27 cellular contexts compared by ENCODE assay signal in genomic region chr2:45006942-45007287, GRCh38. TPM values are rescaled to one million over a fixed set of nuclear protein-coding genes. Genes with fewer than 3 reads are reported as not detected.
DNase-seq lines count a peak whose midpoint lies in the region; ATAC-seq and TF ChIP-seq lines count a peak whose summit lies in the region.
"Had no signal": no experiment of that assay in that cellular context is flagged by ENCODE, and none has a peak within 500 bp of the region (broad histone marks: within the 10 kb centered on the region; RNA-seq: fewer than 3 reads in every experiment).

No MANE protein-coding gene starts in this region.

- POLR2A ChIA-PET in SK-N-SH (lab: Yijun Ruan, JAX): no interaction called here
- POLR2A ChIA-PET in naive thymus-derived CD8-positive, alpha-beta T cell (lab: Charles Lee): no interaction called here

- H3K9me3 Mint-ChIP-seq in central memory CD8-positive, alpha-beta T cell: no peaks in the 10 kb centered on the region
- peaks cover 0 to 2% (median 0%) of the 10 kb centered on the region in 9 donors for H3K9me3 Mint-ChIP-seq in naive thymus-derived CD8-positive, alpha-beta T cell
- peaks cover 18% of the 10 kb centered on the region for H3K9me3 Mint-ChIP-seq in glutamatergic neuron (ENCODE audit: unreplicated experiment)
- H3K9me3 Mint-ChIP-seq: activated CD4-positive, alpha-beta memory T cell treated with anti-CD3 and anti-CD28 coated beads, Interleukin-2, amount 10 ng/mL, durations not matched to agents 7 days and 5 days; activated naive CD4-positive, alpha-beta T cell treated with anti-CD3 and anti-CD28 coated beads, Interleukin-2, amount 50 U/mL, for 72 hours; IgD-negative memory B cell; T-helper 1 cell treated with Interleukin-12 subunit alpha and Interleukin-12 subunit beta and Interleukin-4 antibody, amounts not matched to agents 30 μg/mL and 1 μg/mL, for 36 hours had no signal

- H3K9ac ChIP-seq in SK-N-SH (no peak overlapping the region), skeletal muscle satellite cell (ENCODE audit: low read depth, low read length) (peak overlapping the region; percentile 96)

- no peaks in the 10 kb centered on the region for H3K9me2 ChIP-seq in SK-N-SH

- TF ChIP-seq CTCF in SK-N-SH (IDR thresholded peaks at IDR 0.05): no peak
- TF ChIP-seq CTCF in glutamatergic neuron (IDR thresholded peaks at IDR 0.05; ENCODE audit: partially characterized antibody, unreplicated experiment): no peak

- H3K27me3 ChIP-seq in SK-N-SH (ENCODE audit: insufficient read depth): no peaks in the 10 kb centered on the region
- H3K27me3 ChIP-seq in skeletal muscle satellite cell (ENCODE audit: control insufficient read depth, insufficient read depth, low read length): no peaks in the 10 kb centered on the region

- no peaks in the 10 kb centered on the region for H3K79me2 ChIP-seq in SK-N-SH (ENCODE audit: insufficient read depth)

- DNase-seq in SK-N-SH (no peak), NCI-H1930 (lab: John Stamatoyannopoulos, UW) (no peak), glutamatergic neuron (no peak)
- no peak for DNase-seq in central memory CD8-positive, alpha-beta T cell (ENCODE audit: low spot score in 2 of 2)
- DNase-seq in naive thymus-derived CD8-positive, alpha-beta T cell: no peak
- DNase-seq: 8988T; activated CD4-positive, alpha-beta memory T cell treated with anti-CD3 and anti-CD28 coated beads, Interleukin-2, amount 10 ng/mL, durations not matched to agents 7 days and 5 days; activated CD8-positive, alpha-beta memory T cell treated with anti-CD3 and anti-CD28 coated beads, Interleukin-2, amount 50 U/mL, for 48 hours; anterior cingulate cortex; kidney glomerular epithelial cell; mucosa of descending colon; NCI-H1092 treated with DMSO at 0.1 percent for 48 hours; NCI-H2029; NCI-H2227 treated with DMSO at 0.1 percent for 48 hours; NCI-H69; nucleus accumbens; stimulated activated CD4-positive, alpha-beta T cell treated with anti-CD3 and anti-CD28 coated beads, Interleukin-2, amount 100 ng/mL, for 24 hours; stomach; tibial artery had no signal

- no peaks in the 10 kb centered on the region for H3K36me3 Mint-ChIP-seq in central memory CD8-positive, alpha-beta T cell (ENCODE audit: insufficient read depth)
- no peaks in the 10 kb centered on the region for H3K36me3 Mint-ChIP-seq in naive thymus-derived CD8-positive, alpha-beta T cell
- H3K36me3 Mint-ChIP-seq in glutamatergic neuron (ENCODE audit: unreplicated experiment): peaks cover 4% of the 10 kb centered on the region

- H3K4me1 ChIP-seq in SK-N-SH (ENCODE audit: control insufficient read depth in 1 of 2, insufficient read depth in 2 of 2, low read depth in 1 of 2, low read length in 1 of 2) (peaks cover 0 to 12% of the 10 kb centered on the region in 2 experiments; a peak in 1 of 4 replicates), skeletal muscle satellite cell (ENCODE audit: control insufficient read depth, insufficient read depth, low read length) (peaks cover 25% of the 10 kb centered on the region)

- no peaks in the 10 kb centered on the region for H3F3A ChIP-seq in SK-N-SH (replicated peaks; ENCODE audit: insufficient read depth)

- H3K9me3 ChIP-seq in SK-N-SH (no peaks in the 10 kb centered on the region), skeletal muscle satellite cell (replicated peaks; ENCODE audit: low read length) (no peaks in the 10 kb centered on the region)
- H3K9me3 ChIP-seq: mucosa of descending colon, stomach, tibial artery had no signal

- H3K4me2 ChIP-seq in SK-N-SH (peak overlapping the region; percentile 45; the same call in 1 of the 2 replicates), skeletal muscle satellite cell (ENCODE audit: low read length) (peak overlapping the region; percentile 97)

- peaks cover 17% of the 10 kb centered on the region for H3K4me1 Mint-ChIP-seq in central memory CD8-positive, alpha-beta T cell
- peaks cover 18 to 62% (median 47%) of the 10 kb centered on the region in 4 donors for H3K4me1 Mint-ChIP-seq in naive thymus-derived CD8-positive, alpha-beta T cell
- H3K4me1 Mint-ChIP-seq in glutamatergic neuron (ENCODE audit: low read depth, unreplicated experiment): peaks cover 2% of the 10 kb centered on the region

- no peak for TF ChIP-seq EP300 in SK-N-SH (IDR thresholded peaks at IDR 0.05; ENCODE audit: borderline replicate concordance in 1 of 2, low read depth in 1 of 2, low read length in 1 of 2)

- no peak for TF ChIP-seq RAD21 in SK-N-SH (IDR thresholded peaks at IDR 0.05; ENCODE audit: low read length)

- H3K4me3 ChIP-seq in SK-N-SH (ENCODE audit: low read depth in 2 of 2, low read length in 1 of 2) (no peak overlapping the region), skeletal muscle satellite cell (ENCODE audit: low read length) (peak overlapping the region; percentile 88)
- H3K4me3 ChIP-seq: lung, mucosa of descending colon, tibial artery had no signal

- H3K4me3 Mint-ChIP-seq in central memory CD8-positive, alpha-beta T cell: peak overlapping the region; percentile 6
- peak overlapping the region in 6 of 10 donors; percentile 7 to 59 (median 55) for H3K4me3 Mint-ChIP-seq in naive thymus-derived CD8-positive, alpha-beta T cell
- H3K4me3 Mint-ChIP-seq in glutamatergic neuron (ENCODE audit: unreplicated experiment): no peak overlapping the region
- H3K4me3 Mint-ChIP-seq: activated CD4-positive, alpha-beta memory T cell treated with anti-CD3 and anti-CD28 coated beads, Interleukin-2, amount 10 ng/mL, durations not matched to agents 7 days and 5 days; T-helper 1 cell treated with Interleukin-12 subunit alpha and Interleukin-12 subunit beta and Interleukin-4 antibody, amounts not matched to agents 30 μg/mL and 1 μg/mL, for 36 hours had no signal

- 81% methylated on average over 6 of the region's 7 CpGs for WGBS in SK-N-SH (ENCODE audit: low lambda C conversion rate)

- no peaks in the 10 kb centered on the region for H4K20me1 ChIP-seq in SK-N-SH (ENCODE audit: insufficient read depth)

- peaks cover 96% of the 10 kb centered on the region for H3K27me3 Mint-ChIP-seq in central memory CD8-positive, alpha-beta T cell
- peaks cover 35 to 96% (median 63%) of the 10 kb centered on the region in 5 donors for H3K27me3 Mint-ChIP-seq in naive thymus-derived CD8-positive, alpha-beta T cell
- peaks cover 45% of the 10 kb centered on the region for H3K27me3 Mint-ChIP-seq in glutamatergic neuron (ENCODE audit: unreplicated experiment)

- H2AFZ ChIP-seq in SK-N-SH (ENCODE audit: low read depth): no peak overlapping the region

- H3K27ac ChIP-seq in SK-N-SH (ENCODE audit: low read depth in 2 of 2, low read length in 1 of 2): no peak overlapping the region
- H3K27ac ChIP-seq: tibial artery had no signal

- H3K36me3 ChIP-seq in SK-N-SH (replicated peaks in 1 of 2; ENCODE audit: control insufficient read depth in 1 of 2, insufficient read depth in 2 of 2, low read length in 1 of 2): no peaks in the 10 kb centered on the region
- H3K36me3 ChIP-seq in skeletal muscle satellite cell (ENCODE audit: insufficient read depth, low read length): peaks cover 49% of the 10 kb centered on the region
- H3K36me3 ChIP-seq: tibial artery had no signal

- no peak overlapping the region for H3K27ac Mint-ChIP-seq in central memory CD8-positive, alpha-beta T cell (ENCODE audit: low read depth)
- H3K27ac Mint-ChIP-seq in naive thymus-derived CD8-positive, alpha-beta T cell: no peak overlapping the region
- H3K27ac Mint-ChIP-seq in glutamatergic neuron (ENCODE audit: unreplicated experiment): no peak overlapping the region
- H3K27ac Mint-ChIP-seq: activated CD4-positive, alpha-beta memory T cell treated with anti-CD3 and anti-CD28 coated beads, Interleukin-2, amount 10 ng/mL, durations not matched to agents 7 days and 5 days; activated naive CD4-positive, alpha-beta T cell treated with anti-CD3 and anti-CD28 coated beads, Interleukin-2, amount 50 U/mL, for 72 hours; IgD-negative memory B cell; T-helper 1 cell treated with Interleukin-12 subunit alpha and Interleukin-12 subunit beta and Interleukin-4 antibody, amounts not matched to agents 30 μg/mL and 1 μg/mL, for 36 hours had no signal

- ATAC-seq in SK-N-SH treated with all-trans-retinoic acid at 6 μM for 48 hours: no peak
- no peak for ATAC-seq in central memory CD8-positive, alpha-beta T cell (replicated peaks; ENCODE audit: extremely low read depth, poor library complexity, severe bottlenecking)
- ATAC-seq in naive thymus-derived CD8-positive, alpha-beta T cell: no peak
- no peak for ATAC-seq in GM19455 (IDR thresholded peaks at IDR 0.05; ENCODE audit: unreplicated experiment)
- ATAC-seq: activated naive CD4-positive, alpha-beta T cell treated with anti-CD3 and anti-CD28 coated beads, Interleukin-2, amount 50 U/mL, for 72 hours; mucosa of descending colon had no signal

- CTCF ChIA-PET in SK-N-SH (lab: Yijun Ruan, JAX): interaction anchor here (1.7 to 8.5 kb wide), 3 partner anchors 21 to 487 kb away, joined by 4 to 112 read pairs (median 23); no protein-coding TSS in a partner anchor

TF ChIP-seq in SK-N-SH, 30 proteins besides CTCF, POLR2A, EP300 and RAD21 (continues in another document):
- TF ChIP-seq MEF2A (IDR thresholded peaks at IDR 0.05; ENCODE audit: borderline replicate concordance, low read depth) (no peak), YY1 (IDR thresholded peaks at IDR 0.05; ENCODE audit: low read depth) (no peak), SMC3 (IDR thresholded peaks at IDR 0.05; ENCODE audit: low read depth, low read length) (no peak), CHD2 (IDR thresholded peaks at IDR 0.05; ENCODE audit: low read length, partially characterized antibody) (no peak)

TF ChIP-seq in SK-N-SH treated with all-trans-retinoic acid at 6 μM for 48 hours, 23 proteins besides CTCF, POLR2A, EP300 and RAD21 (continues in another document):
- TF ChIP-seq ZC3H10 (CRISPR knock-in tag; IDR thresholded peaks at IDR 0.05) (no peak), ZNF70 (CRISPR knock-in tag; IDR thresholded peaks at IDR 0.05) (no peak), TOX (CRISPR knock-in tag; IDR thresholded peaks at IDR 0.05; ENCODE audit: borderline replicate concordance) (no peak), TCF4 (CRISPR knock-in tag; IDR thresholded peaks at IDR 0.05; ENCODE audit: borderline replicate concordance) (no peak), OSR1 (CRISPR knock-in tag; IDR thresholded peaks at IDR 0.05) (no peak), BACH2 (CRISPR knock-in tag; IDR thresholded peaks at IDR 0.05; ENCODE audit: borderline replicate concordance) (no peak), ISL1 (CRISPR knock-in tag; IDR thresholded peaks at IDR 0.05) (no peak), CSDC2 (CRISPR knock-in tag; IDR thresholded peaks at IDR 0.05) (no peak), ARNTL (CRISPR knock-in tag; IDR thresholded peaks at IDR 0.05; ENCODE audit: borderline replicate concordance, low read depth) (no peak), ZFP30 (CRISPR knock-in tag; IDR thresholded peaks at IDR 0.05) (no peak), ESRRG (CRISPR knock-in tag; IDR thresholded peaks at IDR 0.05) (no peak), PPARA (CRISPR knock-in tag; IDR thresholded peaks at IDR 0.05; ENCODE audit: borderline replicate concordance) (no peak)

RNA-seq across cellular contexts. Expression of gene SIX2, which starts 2.3 kb away (rescaled TPM):
- polyA plus RNA-seq in SK-N-SH (2012; rRNA removed): 0.45 and 0.76 TPM in 2 replicates
- polyA plus RNA-seq in SK-N-SH (2012; cell fraction: cytosol; rRNA removed): 0.44 and 0.45 TPM in 2 replicates
- polyA plus RNA-seq in SK-N-SH (2012; cell fraction: nucleus; rRNA removed): 0.24 and 0.27 TPM in 2 replicates
- total RNA-seq in naive thymus-derived CD8-positive, alpha-beta T cell: not detected
- not detected for polyA plus RNA-seq in naive thymus-derived CD8-positive, alpha-beta T cell
- total RNA-seq in skeletal muscle satellite cell (2012; rRNA removed): 9.6 and 13.5 TPM in 2 replicates
- 0.56 TPM for total RNA-seq in glutamatergic neuron (ENCODE audit: unreplicated experiment)
- total RNA-seq: activated CD4-positive, alpha-beta memory T cell treated with anti-CD3 and anti-CD28 coated beads, Interleukin-2, amount 10 ng/mL, durations not matched to agents 7 days and 5 days; activated naive CD4-positive, alpha-beta T cell treated with anti-CD3 and anti-CD28 coated beads, Interleukin-2, amount 50 U/mL, for 72 hours; SK-MEL-5 had no signal
- polyA plus RNA-seq: IgD-negative memory B cell had no signal
